ENCODE assay signal across 8 cellular contexts in the genomic region with DNA sequence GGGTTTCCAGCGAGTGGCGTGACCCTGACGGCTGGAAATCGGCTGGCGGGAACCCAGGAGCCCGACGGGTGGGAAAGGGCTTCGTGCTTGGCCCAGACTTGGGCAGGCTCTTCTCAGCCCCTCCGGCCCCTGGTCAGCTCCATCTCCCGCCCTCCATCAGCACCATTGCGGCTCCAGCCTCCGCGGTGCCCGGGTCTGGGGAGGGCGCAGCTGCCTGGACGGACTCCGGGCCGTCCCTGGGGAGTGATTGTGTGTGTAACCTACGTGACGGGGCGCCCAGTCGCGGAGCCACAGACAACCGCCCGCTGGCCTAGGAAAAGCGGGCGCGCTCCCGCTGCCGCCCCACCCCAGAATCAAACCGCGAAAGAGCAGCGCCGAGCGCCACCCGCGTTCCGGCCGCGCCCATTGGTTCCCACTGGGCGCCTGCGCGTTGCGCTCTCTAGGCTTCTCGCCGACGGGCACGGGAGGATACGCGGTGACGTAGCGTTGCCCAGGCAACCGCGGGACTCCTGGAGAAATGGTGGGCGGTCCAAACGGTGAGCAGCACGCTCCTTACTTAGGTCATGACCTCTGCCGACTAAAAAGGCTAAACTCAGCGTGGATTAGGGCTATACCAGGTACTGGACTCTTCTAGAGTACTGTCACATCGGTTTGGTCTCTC. TPM values are rescaled to one million over a fixed set of nuclear protein-coding genes. Genes with fewer than 3 reads are reported as not detected.
DNase-seq lines count a peak whose midpoint lies in the region; ATAC-seq and TF ChIP-seq lines count a peak whose summit lies in the region.

CFAP20DC (minus strand) TSS at position 355 of the 661 bp plus-strand sequence. CDS start 394 bp downstream, outside the sequence.

- H3K4me2 ChIP-seq in hepatocyte = peak within 1 kb of the TSS; percentile 88

- no peaks in the 10 kb centered on the region for H3K36me3 ChIP-seq in hepatocyte (replicated peaks; ENCODE audit: insufficient read depth, low read depth)

- no peaks in the 10 kb centered on the region for H3K79me2 ChIP-seq in hepatocyte

- no peaks in the 10 kb centered on the region for H4K20me1 ChIP-seq in hepatocyte (ENCODE audit: insufficient read depth, poor library complexity, severe bottlenecking)

- peak; percentile 99 for ATAC-seq in HG02588 (IDR thresholded peaks at IDR 0.05; ENCODE audit: unreplicated experiment)

- no peaks in the 10 kb centered on the region for H3K9me2 ChIP-seq in hepatocyte (replicated peaks; ENCODE audit: insufficient read depth)

- in situ Hi-C loops in astrocyte of the cerebellum (cut with HindIII; ENCODE audit: low sequenced_read_pairs) = no loop called here

- no peaks in the 10 kb centered on the region for H3K4me1 ChIP-seq in hepatocyte (ENCODE audit: insufficient read depth)

- peak within 1 kb of the TSS; percentile 79 for H2AFZ ChIP-seq in hepatocyte

- peak; percentile 89 for DNase-seq in NCI-H1105 treated with DMSO at 0.1 percent for 48 hours (lab: John Stamatoyannopoulos, UW)
- peak; percentile 54 to 96 (median 83) for DNase-seq in T-helper 2 cell
- DNase-seq in astrocyte of the cerebellum (ENCODE audit: low read depth) = peak; percentile 69
- peak; percentile 98 for DNase-seq in hepatocyte (ENCODE audit: low spot score)
- DNase-seq in renal cortical epithelial cell (ENCODE audit: low read depth) = peak; percentile 91
- DNase-seq in UCSD-AML1 (lab: John Stamatoyannopoulos, UW; ENCODE audit: unreplicated experiment) = no peak

- no peak for TF ChIP-seq CTCF in astrocyte of the cerebellum (IDR thresholded peaks at IDR 0.05; ENCODE audit: low read depth, low read length, missing control alignments)
- no peak for TF ChIP-seq CTCF in hepatocyte (IDR thresholded peaks at IDR 0.05; ENCODE audit: poor library complexity)

- TF ChIP-seq POLR2A in GM10847 (IDR thresholded peaks at IDR 0.05; ENCODE audit: extremely low read depth, insufficient read length) = peak; percentile 53

- peak within 1 kb of the TSS; percentile 56 for H3K27ac ChIP-seq in hepatocyte

- H3K9me3 ChIP-seq in hepatocyte (ENCODE audit: low read depth) = no peaks in the 10 kb centered on the region

- H3K27me3 ChIP-seq in hepatocyte = no peaks in the 10 kb centered on the region

- H3K4me3 ChIP-seq in astrocyte of the cerebellum (ENCODE audit: low read depth, low read length) (peak within 1 kb of the TSS; percentile 58), hepatocyte (peak within 1 kb of the TSS; percentile 80)

- 3% methylated on average over 60 of the region's 60 CpGs for WGBS in hepatocyte (ENCODE audit: low lambda C conversion rate, missing lambda C conversion rate)

RNA-seq across cellular contexts. Expression of gene CFAP20DC, which starts in this region (rescaled TPM):
- total RNA-seq in hepatocyte (2.2 and 2.6 TPM in 2 replicates), renal cortical epithelial cell (3.5 and 8.0 TPM in 2 replicates)
- polyA plus RNA-seq in hepatocyte = 2.2 and 2.3 TPM in 2 replicates
